In the genomic region with DNA sequence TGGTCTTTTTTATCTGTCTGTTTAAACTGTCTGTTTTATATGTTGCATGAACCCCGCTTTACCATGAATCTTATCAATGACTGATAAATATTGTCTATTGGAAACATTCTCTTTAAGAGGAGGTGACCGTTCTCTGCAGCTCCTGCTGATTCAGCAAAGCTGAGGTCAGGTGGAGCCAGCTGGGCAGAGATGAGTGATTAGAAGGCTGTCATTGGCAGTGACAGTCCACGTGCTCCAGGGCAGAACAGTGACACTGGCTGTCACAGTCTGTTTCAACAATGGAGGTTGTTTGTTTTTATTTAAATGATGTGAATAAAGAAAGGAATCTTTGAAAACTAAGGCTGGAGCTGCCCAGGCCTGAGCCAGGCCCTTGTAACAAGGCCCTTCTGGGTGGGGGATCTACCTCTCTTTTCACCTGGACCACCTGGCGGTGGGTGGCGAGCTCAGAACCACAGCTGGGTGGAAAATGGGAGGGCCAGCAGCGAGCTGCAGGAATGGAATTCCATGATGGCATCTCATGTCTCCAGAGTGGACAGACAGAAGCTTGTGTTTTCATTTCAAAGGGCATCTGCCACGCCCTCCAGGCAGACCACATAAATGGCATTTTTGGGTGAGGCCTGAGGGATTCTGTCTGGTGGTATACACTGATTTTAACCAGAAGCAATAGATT, we compare ENCODE assay signal across 13 cellular contexts. TPM values are rescaled to one million over a fixed set of nuclear protein-coding genes. Genes with fewer than 3 reads are reported as not detected.
A peak's percentile ranks its signal among the peaks of the same experiment; 100 is the strongest.
DNase-seq lines count a peak whose midpoint lies in the region; ATAC-seq and TF ChIP-seq lines count a peak whose summit lies in the region.
"Had no signal": no experiment of that assay in that cellular context is flagged by ENCODE, and none has a peak within 500 bp of the region (broad histone marks: within the 10 kb centered on the region; RNA-seq: fewer than 3 reads in every experiment).

No MANE protein-coding gene starts in this region.

- H3K4me3 Mint-ChIP-seq in CD14-positive monocyte (no peak overlapping the region), glutamatergic neuron (ENCODE audit: unreplicated experiment) (peak overlapping the region; percentile 44), osteocyte (ENCODE audit: unreplicated experiment) (no peak overlapping the region)
- H3K4me3 Mint-ChIP-seq in stimulated activated naive CD8-positive, alpha-beta T cell treated with anti-CD3 and anti-CD28 coated beads, Interleukin-15, amount 100 ng/mL, for 72 hours, result no peak overlapping the region
- H3K4me3 Mint-ChIP-seq: activated naive CD8-positive, alpha-beta T cell; B cell; WTC11 had no signal

- H3K27me3 Mint-ChIP-seq in CD14-positive monocyte (ENCODE audit: low read depth in 3 of 3) (peaks cover 0 to 13% (median 4%) of the 10 kb centered on the region in 3 donors), glutamatergic neuron (ENCODE audit: unreplicated experiment) (peaks cover 12% of the 10 kb centered on the region), osteocyte (ENCODE audit: unreplicated experiment) (no peaks in the 10 kb centered on the region)
- no peaks in the 10 kb centered on the region for H3K27me3 Mint-ChIP-seq in stimulated activated naive CD8-positive, alpha-beta T cell treated with anti-CD3 and anti-CD28 coated beads, Interleukin-15, amount 100 ng/mL, for 72 hours
- H3K27me3 Mint-ChIP-seq: activated naive CD8-positive, alpha-beta T cell; B cell had no signal

- peak; percentile 8 for DNase-seq in CD14-positive monocyte (ENCODE audit: low spot score)
- DNase-seq in OCI-M1 (lab: John Stamatoyannopoulos, UW), result peak; percentile 41
- DNase-seq in glutamatergic neuron, result no peak
- DNase-seq in osteocyte (ENCODE audit: extremely low spot score, unreplicated experiment), result no peak
- DNase-seq in stimulated activated naive CD8-positive, alpha-beta T cell treated with anti-CD3 and anti-CD28 coated beads, Interleukin-15, amount 100 ng/mL, for 72 hours, result no peak
- DNase-seq in erythroblast (lab: John Stamatoyannopoulos, UW), result no peak
- DNase-seq in NCI-H1105 (lab: John Stamatoyannopoulos, UW), result no peak
- no peak for DNase-seq in SK-N-DZ (ENCODE audit: low spot score)
- DNase-seq: DMS53, NCI-H2171 had no signal

- H3K4me1 Mint-ChIP-seq in CD14-positive monocyte (peaks cover 8% of the 10 kb centered on the region), glutamatergic neuron (ENCODE audit: low read depth, unreplicated experiment) (peaks cover 45% of the 10 kb centered on the region), osteocyte (ENCODE audit: unreplicated experiment) (peaks cover 85% of the 10 kb centered on the region)
- peaks cover 63% of the 10 kb centered on the region for H3K4me1 Mint-ChIP-seq in stimulated activated naive CD8-positive, alpha-beta T cell treated with anti-CD3 and anti-CD28 coated beads, Interleukin-15, amount 100 ng/mL, for 72 hours

- no peak for ATAC-seq in stimulated activated naive CD8-positive, alpha-beta T cell treated with anti-CD3 and anti-CD28 coated beads, Interleukin-15, amount 100 ng/mL, for 72 hours
- ATAC-seq: WTC11 had no signal

- TF ChIP-seq POLR2A in erythroblast (IDR thresholded peaks at IDR 0.05; ENCODE audit: low read length), result no peak

- TF ChIP-seq CTCF in CD14-positive monocyte (IDR thresholded peaks at IDR 0.05) (no peak), glutamatergic neuron (IDR thresholded peaks at IDR 0.05; ENCODE audit: partially characterized antibody, unreplicated experiment) (no peak), osteocyte (IDR thresholded peaks at IDR 0.05) (no peak)

- H3K36me3 Mint-ChIP-seq in CD14-positive monocyte, result no peaks in the 10 kb centered on the region
- no peaks in the 10 kb centered on the region for H3K36me3 Mint-ChIP-seq in glutamatergic neuron (ENCODE audit: unreplicated experiment)
- H3K36me3 Mint-ChIP-seq in osteocyte (ENCODE audit: unreplicated experiment), result peaks cover 22% of the 10 kb centered on the region

- no peak overlapping the region for H3K27ac Mint-ChIP-seq in CD14-positive monocyte
- H3K27ac Mint-ChIP-seq in glutamatergic neuron (ENCODE audit: unreplicated experiment), result peak overlapping the region; percentile 89
- peak overlapping the region; percentile 68 for H3K27ac Mint-ChIP-seq in osteocyte (ENCODE audit: unreplicated experiment)
- H3K27ac Mint-ChIP-seq in stimulated activated naive CD8-positive, alpha-beta T cell treated with anti-CD3 and anti-CD28 coated beads, Interleukin-15, amount 100 ng/mL, for 72 hours, result no peak overlapping the region
- H3K27ac Mint-ChIP-seq: activated naive CD8-positive, alpha-beta T cell; B cell; WTC11 had no signal

- H3K9me3 Mint-ChIP-seq in CD14-positive monocyte (peaks cover 0 to 1% (median 0%) of the 10 kb centered on the region in 7 donors), glutamatergic neuron (ENCODE audit: unreplicated experiment) (peaks cover 19% of the 10 kb centered on the region), osteocyte (ENCODE audit: unreplicated experiment) (no peaks in the 10 kb centered on the region)
- H3K9me3 Mint-ChIP-seq in stimulated activated naive CD8-positive, alpha-beta T cell treated with anti-CD3 and anti-CD28 coated beads, Interleukin-15, amount 100 ng/mL, for 72 hours, result no peaks in the 10 kb centered on the region

- intact Hi-C loops in CD14-positive monocyte (cut with micrococcal nuclease), result no loop called here

RNA-seq across cellular contexts. Expression of gene SYNJ2, which starts 12.6 kb away (rescaled TPM):
- polyA plus RNA-seq in CD14-positive monocyte, result 1 to 10 TPM in 1 of 2 donors, under 1 TPM in 1; 0.82 to 1.6 TPM
- total RNA-seq in glutamatergic neuron (ENCODE audit: unreplicated experiment) (2.4 TPM), osteocyte (94.5 and 95.4 TPM in 2 replicates)
- 0.82 and 1.5 TPM in 2 replicates for polyA plus RNA-seq in SK-N-DZ (2014; cell fraction: cytosol; rRNA removed)
- 0.77 and 1.4 TPM in 2 replicates for polyA plus RNA-seq in SK-N-DZ (2014; cell fraction: nucleus; rRNA removed)

Comparison
In these comparisons a context has a peak if more than half of its experiments do, and no peak if none do; other contexts are left out.
1. DNase-seq: peak in CD14-positive monocyte (single experiment) and OCI-M1 (single experiment); none in glutamatergic neuron (single experiment), osteocyte (single experiment), stimulated activated naive CD8-positive, alpha-beta T cell treated with anti-CD3 and anti-CD28 coated beads, Interleukin-15, amount 100 ng/mL, for 72 hours (0 of 2), erythroblast (0 of 2), NCI-H1105 (single experiment) and SK-N-DZ (single experiment).
2. H3K27ac Mint-ChIP-seq: peak in glutamatergic neuron (single experiment) and osteocyte (single experiment); none in CD14-positive monocyte (0 of 7) and stimulated activated naive CD8-positive, alpha-beta T cell treated with anti-CD3 and anti-CD28 coated beads, Interleukin-15, amount 100 ng/mL, for 72 hours (0 of 2).
3. RNA of gene SYNJ2, which starts 12.6 kb away (total RNA-seq): 94.5 to 95.4 TPM in osteocyte; 2.4 TPM in glutamatergic neuron (single experiment); every median in the first group is over 10 times any median in the second.